ENCODE assay signal across 8 cellular contexts in the genomic region with DNA sequence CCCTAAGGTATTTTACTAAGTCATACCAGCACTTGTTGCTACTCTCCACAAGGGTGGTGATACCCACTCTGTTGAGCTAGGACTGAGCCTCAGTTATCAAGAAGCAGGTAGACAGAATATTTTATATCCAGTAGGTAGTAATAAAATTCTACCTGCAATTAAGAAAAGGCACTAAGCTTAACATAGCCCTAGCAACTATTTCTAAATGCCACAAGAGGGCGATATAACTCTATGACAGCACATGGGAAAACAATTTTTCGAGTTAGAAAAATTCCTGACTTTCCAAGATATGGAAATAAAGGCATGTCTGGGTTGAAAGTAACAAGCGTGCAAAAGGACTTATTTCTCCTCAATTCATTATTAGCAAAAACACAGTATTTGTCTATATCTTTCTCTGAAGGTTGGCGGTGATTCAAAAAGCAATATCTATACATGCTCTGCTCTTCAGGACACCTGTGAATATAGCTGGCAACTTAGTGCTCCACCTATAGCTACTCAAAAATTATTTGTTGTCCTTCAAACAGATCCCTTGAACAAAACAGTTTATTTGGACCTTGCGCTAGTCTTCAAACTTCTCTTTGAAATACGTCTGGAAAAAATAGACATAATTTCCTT. TPM values are rescaled to one million over a fixed set of nuclear protein-coding genes. Genes with fewer than 3 reads are reported as not detected.
A peak's percentile ranks its signal among the peaks of the same experiment; 100 is the strongest.
DNase-seq lines count a peak whose midpoint lies in the region; ATAC-seq and TF ChIP-seq lines count a peak whose summit lies in the region.

No MANE protein-coding gene starts in this region.

- DNase-seq in AG08396 (ENCODE audit: low spot score) = peak; percentile 24
- DNase-seq in GM13976 (ENCODE audit: low spot score) = peak; percentile 18
- peak; percentile 6 for DNase-seq in NCI-H82 treated with DMSO at 0.1 percent for 48 hours (lab: John Stamatoyannopoulos, UW; ENCODE audit: unreplicated experiment)
- DNase-seq in epithelial cell of esophagus (ENCODE audit: low read depth) = peak; percentile 55
- DNase-seq in neuronal stem cell (ENCODE audit: low spot score) = peak; percentile 12
- no peak for DNase-seq in HuH-7.5 (ENCODE audit: low spot score)

- H2BK5ac ChIP-seq in neuronal stem cell (ENCODE audit: low read length) = no peak overlapping the region

- H3K9me3 ChIP-seq in neuronal stem cell (replicated peaks in 1 of 2; ENCODE audit: control insufficient read depth in 2 of 2, insufficient read depth in 1 of 2, low read depth in 1 of 2, low read length in 2 of 2) = peaks cover 0 to 2% of the 10 kb centered on the region in 2 donors

- no peak overlapping the region for H2BK15ac ChIP-seq in neuronal stem cell (ENCODE audit: low read length)

- WGBS in neuronal stem cell (ENCODE audit: extremely low coverage in 2 of 2, insufficient read length in 2 of 2, insufficient replicate concordance in 1 of 2), 2 donors = no CpG with 5 or more reads among the region's 6 CpGs

- no peak overlapping the region for H3K14ac ChIP-seq in neuronal stem cell (ENCODE audit: low read length)

- H4K91ac ChIP-seq in neuronal stem cell (ENCODE audit: low read depth, low read length, poor library complexity) = no peak overlapping the region

- TF ChIP-seq CTCF in GM13976 (IDR thresholded peaks at IDR 0.05; ENCODE audit: borderline replicate concordance, control extremely low read depth, extremely low read depth, insufficient read depth, missing control alignments) (peak; percentile 29), epithelial cell of esophagus (IDR thresholded peaks at IDR 0.05; ENCODE audit: insufficient read depth, low read depth, low read length, missing control alignments) (peak; percentile 76)

- H3K4me2 ChIP-seq in neuronal stem cell (ENCODE audit: insufficient read depth, low read length, poor library complexity, severe bottlenecking) = no peak overlapping the region

- no peak overlapping the region for H2AFZ ChIP-seq in neuronal stem cell (ENCODE audit: low read length)

- no peaks in the 10 kb centered on the region for H3K79me1 ChIP-seq in neuronal stem cell (ENCODE audit: low read depth, low read length)

- in situ Hi-C loops in GM13976 (cut with MboI; ENCODE audit: low sequenced_read_pairs, unreplicated experiment) = no loop called here

- no peak overlapping the region for H2BK120ac ChIP-seq in neuronal stem cell (ENCODE audit: low read depth, low read length)

- no peak overlapping the region for H3K23ac ChIP-seq in neuronal stem cell (ENCODE audit: low read depth, low read length, poor library complexity)

- H3K18ac ChIP-seq in neuronal stem cell (ENCODE audit: low read length) = no peak overlapping the region

- no peak overlapping the region for H2BK12ac ChIP-seq in neuronal stem cell (ENCODE audit: low read length)

- H2AK5ac ChIP-seq in neuronal stem cell (ENCODE audit: low read depth, low read length) = no peak overlapping the region

- ATAC-seq in HG02610 (IDR thresholded peaks at IDR 0.05; ENCODE audit: unreplicated experiment) = no peak
- ATAC-seq in HG03108 (IDR thresholded peaks at IDR 0.05; ENCODE audit: unreplicated experiment) = no peak

- no peaks in the 10 kb centered on the region for H3K4me1 ChIP-seq in neuronal stem cell (ENCODE audit: control insufficient read depth in 2 of 2, insufficient read depth in 1 of 2, low read depth in 1 of 2, low read length in 2 of 2)

- H3K4me3 ChIP-seq in epithelial cell of esophagus (ENCODE audit: low read length) (no peak overlapping the region), neuronal stem cell (ENCODE audit: low read length in 2 of 2) (no peak overlapping the region)

- H3K4ac ChIP-seq in neuronal stem cell (ENCODE audit: low read length) = no peak overlapping the region

- no peak overlapping the region for H4K8ac ChIP-seq in neuronal stem cell (ENCODE audit: low read depth, low read length)

- H3K27ac ChIP-seq in neuronal stem cell (replicated peaks; ENCODE audit: low read length) = no peak overlapping the region

- no peaks in the 10 kb centered on the region for H3K27me3 ChIP-seq in neuronal stem cell (ENCODE audit: control insufficient read depth in 3 of 3, insufficient read depth in 3 of 3, low read depth in 1 of 3, low read length in 3 of 3)

- no peaks in the 10 kb centered on the region for H3K36me3 ChIP-seq in neuronal stem cell (replicated peaks in 1 of 2; ENCODE audit: control insufficient read depth in 2 of 2, insufficient read depth in 2 of 2, low read length in 2 of 2)

- H3K9ac ChIP-seq in neuronal stem cell (ENCODE audit: low read depth, low read length, poor library complexity) = no peak overlapping the region

RNA-seq across cellular contexts. Expression of a gene that starts 14.7 kb away (rescaled TPM):
- 8.4 TPM for polyA plus RNA-seq in neuronal stem cell (2013, experiment 1 of 2)
- polyA plus RNA-seq in neuronal stem cell (2013, experiment 2 of 2) = 9.4 TPM
